Comparison of ENCODE assay signal across 8 cellular contexts in genomic region chr5:112738180-112738560, GRCh38. TPM values are rescaled to one million over a fixed set of nuclear protein-coding genes. Genes with fewer than 3 reads are reported as not detected.
DNase-seq lines count a peak whose midpoint lies in the region; ATAC-seq and TF ChIP-seq lines count a peak whose summit lies in the region.

No MANE protein-coding gene starts in this region.

- peak overlapping the region; percentile 82; the same call in 1 of the 2 replicates for H2AFZ ChIP-seq in SK-N-SH (ENCODE audit: low read depth)

- TF ChIP-seq EP300 in SK-N-SH (IDR thresholded peaks at IDR 0.05; ENCODE audit: borderline replicate concordance in 1 of 2, low read depth in 1 of 2, low read length in 1 of 2): no peak

- peak overlapping the region; percentile 83 for H3K27ac Mint-ChIP-seq in activated CD4-positive, alpha-beta T cell treated with anti-CD3 and anti-CD28 coated beads for 36 hours
- peak overlapping the region in 5 of 6 donors; percentile 35 to 96 (median 90) for H3K27ac Mint-ChIP-seq in naive B cell

- no peaks in the 10 kb centered on the region for H3K27me3 Mint-ChIP-seq in activated CD4-positive, alpha-beta T cell treated with anti-CD3 and anti-CD28 coated beads for 36 hours
- H3K27me3 Mint-ChIP-seq in naive B cell: no peaks in the 10 kb centered on the region

- CTCF ChIA-PET in activated CD4-positive, alpha-beta T cell treated with anti-CD3 and anti-CD28 coated beads for 36 hours (lab: Charles Lee): interaction anchor here (0.6 to 1.8 kb wide), 6 partner anchors 8 to 643 kb away, joined by 3 to 9 read pairs (median 4); no protein-coding TSS in a partner anchor
- CTCF ChIA-PET in SK-N-SH (lab: Yijun Ruan, JAX): interaction anchor here (1.0 to 4.6 kb wide), 5 partner anchors 9 to 187 kb away, joined by 3 to 25 read pairs (median 8); no protein-coding TSS in a partner anchor

- peak; percentile 20 for ATAC-seq in activated CD4-positive, alpha-beta T cell treated with anti-CD3 and anti-CD28 coated beads for 36 hours
- peak; percentile 6 for ATAC-seq in HG03039 (IDR thresholded peaks at IDR 0.05; ENCODE audit: unreplicated experiment)
- ATAC-seq in naive B cell (ENCODE audit: low read depth in 2 of 2): no peak

- peak overlapping the region; percentile 66 for H3K9ac ChIP-seq in SK-N-SH

- H3K36me3 Mint-ChIP-seq in activated CD4-positive, alpha-beta T cell treated with anti-CD3 and anti-CD28 coated beads for 36 hours (ENCODE audit: low read depth): peaks cover 4% of the 10 kb centered on the region
- H3K36me3 Mint-ChIP-seq in naive B cell: no peaks in the 10 kb centered on the region

- no peak for TF ChIP-seq RAD21 in SK-N-SH (IDR thresholded peaks at IDR 0.05; ENCODE audit: low read length)

- H3K4me1 ChIP-seq in SK-N-SH (ENCODE audit: control insufficient read depth in 1 of 2, insufficient read depth in 2 of 2, low read depth in 1 of 2, low read length in 1 of 2): peaks cover 10 to 22% of the 10 kb centered on the region in 2 experiments; a peak in 3 of 4 replicates

- peaks cover 83% of the 10 kb centered on the region for H3K79me2 ChIP-seq in SK-N-SH (ENCODE audit: insufficient read depth)

- H3F3A ChIP-seq in SK-N-SH (replicated peaks; ENCODE audit: insufficient read depth): peaks cover 33% of the 10 kb centered on the region

- peaks cover 19% of the 10 kb centered on the region for H3K4me1 Mint-ChIP-seq in activated CD4-positive, alpha-beta T cell treated with anti-CD3 and anti-CD28 coated beads for 36 hours
- H3K4me1 Mint-ChIP-seq in naive B cell: peaks cover 31 to 43% (median 37%) of the 10 kb centered on the region in 3 donors

- H3K9me2 ChIP-seq in SK-N-SH: no peaks in the 10 kb centered on the region

- H3K27ac ChIP-seq in SK-N-SH (ENCODE audit: low read depth in 2 of 2, low read length in 1 of 2): peak overlapping the region; percentile 78 to 89; a peak in 3 of 4 replicates

- intact Hi-C loops in activated CD4-positive, alpha-beta T cell treated with anti-CD3 and anti-CD28 coated beads for 36 hours (cut with DNase I, micrococcal nuclease): loop anchor here in 1 of 2 experiments (10.0 kb wide), 1 partner anchor 573 kb away; no protein-coding TSS in a partner anchor

- no peaks in the 10 kb centered on the region for H3K27me3 ChIP-seq in SK-N-SH (ENCODE audit: insufficient read depth)

- H3K4me3 ChIP-seq in SK-N-SH (ENCODE audit: low read depth in 2 of 2, low read length in 1 of 2) (peak overlapping the region; percentile 80 to 89), epithelial cell of proximal tubule (ENCODE audit: low read depth, low read length) (peak overlapping the region; percentile 88)

- no peak for TF ChIP-seq CTCF in SK-N-SH (IDR thresholded peaks at IDR 0.05)
- no peak for TF ChIP-seq CTCF in epithelial cell of proximal tubule (conservative IDR thresholded peaks at IDR 0.05; ENCODE audit: low read depth, low read length)

- H3K4me2 ChIP-seq in SK-N-SH: peak overlapping the region; percentile 86

- peak overlapping the region; percentile 93 for H3K4me3 Mint-ChIP-seq in activated CD4-positive, alpha-beta T cell treated with anti-CD3 and anti-CD28 coated beads for 36 hours
- peak overlapping the region; percentile 89 to 99 (median 98) for H3K4me3 Mint-ChIP-seq in naive B cell

- no peaks in the 10 kb centered on the region for H3K9me3 ChIP-seq in SK-N-SH

- no peaks in the 10 kb centered on the region for H3K9me3 Mint-ChIP-seq in activated CD4-positive, alpha-beta T cell treated with anti-CD3 and anti-CD28 coated beads for 36 hours (ENCODE audit: low read depth)
- no peaks in the 10 kb centered on the region for H3K9me3 Mint-ChIP-seq in naive B cell

- 26% methylated on average over 5 of the region's 5 CpGs for WGBS in SK-N-SH (ENCODE audit: low lambda C conversion rate)

- POLR2A ChIA-PET in activated CD4-positive, alpha-beta T cell treated with anti-CD3 and anti-CD28 coated beads for 36 hours (lab: Charles Lee): interaction anchor here (1.0 kb wide), 1 partner anchor 30 kb away, joined by 3 read pairs; no protein-coding TSS in a partner anchor
- POLR2A ChIA-PET in SK-N-SH (lab: Yijun Ruan, JAX): interaction anchor here (1.2 to 1.4 kb wide), 2 partner anchors 123 to 238 kb away, joined by 3 to 5 read pairs; partner anchors contain the start of genes DCP2 and SRP19

- DNase-seq in activated CD4-positive, alpha-beta T cell treated with anti-CD3 and anti-CD28 coated beads for 36 hours: peak; percentile 28
- DNase-seq in activated CD4-positive, alpha-beta T cell treated with anti-CD3 and anti-CD28 coated beads, Interleukin-2, amount 50 U/mL, for 1 hour: no peak
- DNase-seq in SK-N-SH: peak; percentile 30
- no peak for DNase-seq in epithelial cell of proximal tubule (ENCODE audit: low read depth)
- no peak for DNase-seq in naive B cell
- DNase-seq in H4 (ENCODE audit: low spot score): no peak
- no peak for DNase-seq in activated gamma-delta T cell treated with Interleukin-2 at 50 U/mL for 16 hours

- no peaks in the 10 kb centered on the region; the same call in 1 of the 2 replicates for H4K20me1 ChIP-seq in SK-N-SH (ENCODE audit: insufficient read depth)

- peaks cover 0 to 3% of the 10 kb centered on the region in 2 experiments for H3K36me3 ChIP-seq in SK-N-SH (replicated peaks in 1 of 2; ENCODE audit: control insufficient read depth in 1 of 2, insufficient read depth in 2 of 2, low read length in 1 of 2)

TF ChIP-seq in SK-N-SH, 30 proteins besides CTCF, POLR2A, EP300 and RAD21:
- no peak for TF ChIP-seq GATA2 (CRISPR knock-in tag; IDR thresholded peaks at IDR 0.05)
- no peak for TF ChIP-seq RFX5 (IDR thresholded peaks at IDR 0.05; ENCODE audit: low read length)
- no peak for TF ChIP-seq REST (IDR thresholded peaks at IDR 0.05; ENCODE audit: low read depth, low read length)
- no peak for TF ChIP-seq USF1 (IDR thresholded peaks at IDR 0.05; ENCODE audit: borderline replicate concordance, low read depth)
- no peak for TF ChIP-seq ELF1 (IDR thresholded peaks at IDR 0.05)
- TF ChIP-seq NRF1 (IDR thresholded peaks at IDR 0.05; ENCODE audit: low read depth, low read length): no peak
- TF ChIP-seq TCF12 (IDR thresholded peaks at IDR 0.05): no peak
- TF ChIP-seq POLR2AphosphoS5 (IDR thresholded peaks at IDR 0.05; ENCODE audit: low read depth, low read length): no peak
- TF ChIP-seq CHD2 (IDR thresholded peaks at IDR 0.05; ENCODE audit: low read length, partially characterized antibody): no peak
- no peak for TF ChIP-seq EZH2phosphoT487 (IDR thresholded peaks at IDR 0.05; ENCODE audit: borderline replicate concordance, low read depth)
- no peak for TF ChIP-seq NFIC (IDR thresholded peaks at IDR 0.05; ENCODE audit: borderline replicate concordance)
- no peak for TF ChIP-seq MEF2A (IDR thresholded peaks at IDR 0.05; ENCODE audit: borderline replicate concordance, low read depth)
- no peak for TF ChIP-seq TEAD4 (IDR thresholded peaks at IDR 0.05; ENCODE audit: borderline replicate concordance, insufficient read depth)

RNA-seq across cellular contexts. Expression of gene APC, which starts 0.5 kb away (rescaled TPM):
- total RNA-seq in activated CD4-positive, alpha-beta T cell treated with anti-CD3 and anti-CD28 coated beads for 36 hours: 10 to 100 TPM; 20.1 to 22.3 TPM
- 5.1 and 6.2 TPM in 2 replicates for polyA plus RNA-seq in SK-N-SH (2012; rRNA removed)
- 4.6 and 5.5 TPM in 2 replicates for polyA plus RNA-seq in SK-N-SH (2012; cell fraction: cytosol; rRNA removed)
- 7.6 and 10.2 TPM in 2 replicates for polyA plus RNA-seq in SK-N-SH (2012; cell fraction: nucleus; rRNA removed)
- total RNA-seq in epithelial cell of proximal tubule: 15.2 and 24.0 TPM in 2 replicates
- 10 to 100 TPM; 18.3 to 47.4 (median 23.9) TPM for polyA plus RNA-seq in naive B cell (ENCODE audit: low read depth in 6 of 6)
- 25.0 and 29.4 TPM in 2 replicates for total RNA-seq in H4 (2014; rRNA removed; shearing (Covaris generic))

Comparison
In these comparisons a context has a peak if more than half of its experiments do, and no peak if none do; other contexts are left out.
1. DNase-seq: peak in activated CD4-positive, alpha-beta T cell treated with anti-CD3 and anti-CD28 coated beads for 36 hours (single experiment) and SK-N-SH (single experiment); none in activated CD4-positive, alpha-beta T cell treated with anti-CD3 and anti-CD28 coated beads, Interleukin-2, amount 50 U/mL, for 1 hour (single experiment), epithelial cell of proximal tubule (single experiment), naive B cell (single experiment), H4 (single experiment) and activated gamma-delta T cell treated with Interleukin-2 at 50 U/mL for 16 hours (single experiment).
2. ATAC-seq: peak in activated CD4-positive, alpha-beta T cell treated with anti-CD3 and anti-CD28 coated beads for 36 hours (single experiment) and HG03039 (single experiment); none in naive B cell (0 of 2).